ENCODE assay signal across 14 cellular contexts in the genomic region with DNA sequence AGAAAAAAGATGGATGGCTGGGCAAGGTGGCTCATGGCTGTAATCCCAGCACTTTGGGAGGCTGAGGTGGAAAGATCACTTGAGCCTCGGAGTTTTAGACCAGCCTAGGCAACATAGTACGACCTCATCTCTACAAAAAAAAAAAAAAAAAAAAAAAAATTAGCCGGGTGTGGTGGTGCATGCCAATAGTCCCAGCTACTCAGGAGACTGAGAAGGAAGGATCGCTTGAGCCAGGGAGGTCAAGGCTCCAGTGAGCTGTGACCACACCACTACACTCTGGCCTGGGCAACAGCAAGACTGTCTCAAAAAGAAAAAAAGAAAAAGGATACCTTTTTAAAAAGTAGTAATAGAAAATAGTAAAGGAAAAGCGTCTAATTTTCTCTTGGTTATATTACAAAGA. TPM values are rescaled to one million over a fixed set of nuclear protein-coding genes. Genes with fewer than 3 reads are reported as not detected.
A peak's percentile ranks its signal among the peaks of the same experiment; 100 is the strongest.
DNase-seq lines count a peak whose midpoint lies in the region; ATAC-seq and TF ChIP-seq lines count a peak whose summit lies in the region.
"Had no signal": no experiment of that assay in that cellular context is flagged by ENCODE, and none has a peak within 500 bp of the region (broad histone marks: within the 10 kb centered on the region; RNA-seq: fewer than 3 reads in every experiment).

No MANE protein-coding gene starts in this region.

- TF ChIP-seq POLR2A in vagina (IDR thresholded peaks at IDR 0.05): no peak

- H3K4me1 Mint-ChIP-seq in T-helper 17 cell: peaks cover 35% of the 10 kb centered on the region

- DNase-seq in left ventricle myocardium superior (no peak), left ventricle myocardium inferior (no peak), T-helper 17 cell (no peak), kidney glomerular epithelial cell (lab: John Stamatoyannopoulos, UW) (peak; percentile 13), vagina (ENCODE audit: extremely low spot score in 2 of 2) (no peak), cerebellar nuclear complex (lab: John Stamatoyannopoulos, UW) (no peak)
- no peak for DNase-seq in stimulated activated CD4-positive, alpha-beta T cell treated with anti-CD3 and anti-CD28 coated beads, Interleukin-2, amount 100 ng/mL, for 24 hours
- DNase-seq: activated gamma-delta T cell, BE2C, NCI-H2171, tibial artery had no signal

- H3K4me3 ChIP-seq in left ventricle myocardium inferior (no peak overlapping the region), vagina (no peak overlapping the region)
- H3K4me3 ChIP-seq: gastroesophageal sphincter, lung, tibial artery had no signal

- TF ChIP-seq CTCF in left ventricle myocardium inferior (IDR thresholded peaks at IDR 0.05; ENCODE audit: borderline replicate concordance) (no peak), vagina (IDR thresholded peaks at IDR 0.05) (no peak)

- intact Hi-C loops in left ventricle myocardium superior (cut with micrococcal nuclease) (no loop called here), left ventricle myocardium inferior (cut with micrococcal nuclease) (no loop called here), vagina (cut with DNase I) (no loop called here)

- H3K27me3 Mint-ChIP-seq in T-helper 17 cell: no peaks in the 10 kb centered on the region

- H3K27ac ChIP-seq in left ventricle myocardium inferior (replicated peaks): no peak overlapping the region
- peak overlapping the region; percentile 52 for H3K27ac ChIP-seq in vagina
- H3K27ac ChIP-seq: tibial artery had no signal

- peaks cover 3% of the 10 kb centered on the region for H3K36me3 Mint-ChIP-seq in T-helper 17 cell (ENCODE audit: low read depth)

- H3K9me3 ChIP-seq in left ventricle myocardium inferior (replicated peaks) (no peaks in the 10 kb centered on the region), T-helper 17 cell (ENCODE audit: control insufficient read depth, low read length, poor library complexity, severe bottlenecking) (no peaks in the 10 kb centered on the region), vagina (no peaks in the 10 kb centered on the region)
- H3K9me3 ChIP-seq: BE2C, gastroesophageal sphincter, tibial artery had no signal

- H3K4me1 ChIP-seq in left ventricle myocardium inferior (peaks cover 35% of the 10 kb centered on the region), vagina (peaks cover 60% of the 10 kb centered on the region)
- H3K4me1 ChIP-seq: BE2C had no signal

- H3K27me3 ChIP-seq in left ventricle myocardium inferior (ENCODE audit: low read depth) (no peaks in the 10 kb centered on the region), vagina (no peaks in the 10 kb centered on the region)
- H3K27me3 ChIP-seq: BE2C, gastroesophageal sphincter, tibial artery had no signal

- peak; percentile 43 for ATAC-seq in left ventricle myocardium superior
- no peak for ATAC-seq in T-helper 17 cell
- no peak for ATAC-seq in HG03045 (IDR thresholded peaks at IDR 0.05; ENCODE audit: unreplicated experiment)
- ATAC-seq: gastroesophageal sphincter had no signal

- peak overlapping the region; percentile 96 for H3K27ac Mint-ChIP-seq in T-helper 17 cell

- H3K4me3 Mint-ChIP-seq in T-helper 17 cell: peak overlapping the region; percentile 82

- H3K36me3 ChIP-seq in left ventricle myocardium inferior (no peaks in the 10 kb centered on the region), vagina (no peaks in the 10 kb centered on the region)
- H3K36me3 ChIP-seq: BE2C, gastroesophageal sphincter, tibial artery had no signal

RNA-seq across cellular contexts. Expression of a gene that starts 20.7 kb away (rescaled TPM):
- 19.2 TPM for total RNA-seq in left ventricle myocardium superior
- total RNA-seq in left ventricle myocardium inferior: 19.2 TPM
- total RNA-seq in T-helper 17 cell: 10 to 100 TPM; 53.5 to 56.9 TPM
- 42.7 TPM for total RNA-seq in vagina
